In the genomic region with DNA sequence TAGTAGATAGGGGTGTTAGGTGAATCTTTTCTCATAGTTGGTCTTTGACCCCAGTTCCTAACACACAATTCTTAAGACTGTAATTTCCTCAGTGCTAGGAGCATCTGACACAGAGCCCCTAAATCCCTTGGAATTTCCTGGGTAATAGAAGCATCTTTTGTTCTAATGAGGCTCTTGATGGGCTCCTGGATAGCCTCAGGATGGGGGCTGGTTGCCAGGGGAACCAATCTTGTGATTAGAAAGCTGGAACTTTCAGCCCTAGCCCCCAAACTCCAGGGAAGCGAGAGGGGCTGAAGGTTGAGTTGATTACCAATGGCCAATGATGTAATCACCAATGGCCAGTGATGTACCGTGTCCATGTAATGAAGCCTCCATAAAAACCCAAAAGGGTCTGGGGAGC, we compare ENCODE assay signal across 14 cellular contexts.
"Had no signal": no experiment of that assay in that cellular context is flagged by ENCODE, and none has a peak within 500 bp of the region (broad histone marks: within the 10 kb centered on the region; RNA-seq: fewer than 3 reads in every experiment).

No MANE protein-coding gene starts in this region.

- ATAC-seq: heart left ventricle; naive thymus-derived CD4-positive, alpha-beta T cell had no signal

- H3K27me3 Mint-ChIP-seq: dendritic cell treated with granulocyte-macrophage colony-stimulating factor and Interleukin-4, amounts not matched to agents 40 ng/mL and 50 ng/mL, for 4 days; naive thymus-derived CD4-positive, alpha-beta T cell had no signal

- H3K27me3 ChIP-seq: heart left ventricle, ovary, right atrium auricular region had no signal

- H3K4me1 ChIP-seq: heart left ventricle, right atrium auricular region had no signal

- H3K36me3 ChIP-seq: ovary had no signal

- H3K9me3 ChIP-seq: heart left ventricle, ovary, right atrium auricular region had no signal

- DNase-seq: effector CD4-positive, alpha-beta T cell; heart left ventricle; hippocampal formation; kidney glomerular epithelial cell; naive thymus-derived CD4-positive, alpha-beta T cell; nephron progenitor cell; ovary; small intestine; stimulated activated CD4-positive, alpha-beta T cell treated with anti-CD3 and anti-CD28 coated beads, Interleukin-12 subunit alpha, Interleukin-12 subunit beta, amount 100 ng/mL, for 4 hours; stimulated activated CD4-positive, alpha-beta T cell treated with anti-CD3 and anti-CD28 coated beads, Interleukin-2, amount 100 ng/mL, for 48 hours; stimulated activated naive CD4-positive, alpha-beta T cell treated with Interleukin-2 at 50 U/mL for 16 hours; trophoblast cell had no signal

- H3K27ac ChIP-seq: heart left ventricle, ovary, right atrium auricular region had no signal

- H3K4me3 ChIP-seq: heart left ventricle, ovary, right atrium auricular region had no signal

- H3K9me3 Mint-ChIP-seq: dendritic cell treated with granulocyte-macrophage colony-stimulating factor and Interleukin-4, amounts not matched to agents 40 ng/mL and 50 ng/mL, for 4 days; naive thymus-derived CD4-positive, alpha-beta T cell; nephron progenitor cell had no signal

- H3K27ac Mint-ChIP-seq: dendritic cell treated with granulocyte-macrophage colony-stimulating factor and Interleukin-4, amounts not matched to agents 40 ng/mL and 50 ng/mL, for 4 days; nephron progenitor cell had no signal

- H3K4me3 Mint-ChIP-seq: dendritic cell treated with granulocyte-macrophage colony-stimulating factor and Interleukin-4, amounts not matched to agents 40 ng/mL and 50 ng/mL, for 4 days; naive thymus-derived CD4-positive, alpha-beta T cell; nephron progenitor cell had no signal
